In genomic region chr4:8886625-8887406, GRCh38 we compare ENCODE assay signal across 12 cellular contexts. TPM values are rescaled to one million over a fixed set of nuclear protein-coding genes. Genes with fewer than 3 reads are reported as not detected.
DNase-seq lines count a peak whose midpoint lies in the region; ATAC-seq and TF ChIP-seq lines count a peak whose summit lies in the region.
"Had no signal": no experiment of that assay in that cellular context is flagged by ENCODE, and none has a peak within 500 bp of the region (broad histone marks: within the 10 kb centered on the region; RNA-seq: fewer than 3 reads in every experiment).

No MANE protein-coding gene starts in this region.

- ATAC-seq in SK-N-SH treated with all-trans-retinoic acid at 6 μM for 48 hours: no peak
- ATAC-seq in HG03159 (IDR thresholded peaks at IDR 0.05; ENCODE audit: unreplicated experiment): no peak

- H3K36me3 ChIP-seq in SK-N-SH (replicated peaks in 1 of 2; ENCODE audit: control insufficient read depth in 1 of 2, insufficient read depth in 2 of 2, low read length in 1 of 2) (no peaks in the 10 kb centered on the region), Loucy (ENCODE audit: insufficient read depth, low read length) (no peaks in the 10 kb centered on the region), Caco-2 (ENCODE audit: control insufficient read depth, insufficient read depth, low read length) (no peaks in the 10 kb centered on the region)
- H3K36me3 ChIP-seq: left ventricle myocardium inferior, transverse colon had no signal

- no peaks in the 10 kb centered on the region for H4K20me1 ChIP-seq in SK-N-SH (ENCODE audit: insufficient read depth)
- no peaks in the 10 kb centered on the region for H4K20me1 ChIP-seq in Loucy (ENCODE audit: insufficient read depth, low read length, poor library complexity, severe bottlenecking)

- H3K4me3 Mint-ChIP-seq in chondrocyte (ENCODE audit: unreplicated experiment) (no peak overlapping the region), progenitor cell of endocrine pancreas (ENCODE audit: low read depth) (no peak overlapping the region), Caco-2 (ENCODE audit: unreplicated experiment) (no peak overlapping the region)
- H3K4me3 Mint-ChIP-seq: activated naive CD8-positive, alpha-beta T cell treated with anti-CD3 and anti-CD28 coated beads, Interleukin-2, amount 10 ng/mL, durations not matched to agents 7 days and 5 days; dendritic cell treated with granulocyte-macrophage colony-stimulating factor and Interleukin-4, amounts not matched to agents 40 ng/mL and 50 ng/mL, for 4 days had no signal

- peaks cover 37% of the 10 kb centered on the region for H3K27me3 Mint-ChIP-seq in chondrocyte (ENCODE audit: low read depth)
- H3K27me3 Mint-ChIP-seq in progenitor cell of endocrine pancreas: peaks cover 84% of the 10 kb centered on the region
- H3K27me3 Mint-ChIP-seq in Caco-2 (ENCODE audit: insufficient read depth, unreplicated experiment): no peaks in the 10 kb centered on the region

- no peak for TF ChIP-seq RAD21 in SK-N-SH (IDR thresholded peaks at IDR 0.05; ENCODE audit: low read length)

- H3K27me3 ChIP-seq in SK-N-SH (ENCODE audit: insufficient read depth) (no peaks in the 10 kb centered on the region), Loucy (ENCODE audit: insufficient read depth, low read length, poor library complexity, severe bottlenecking) (no peaks in the 10 kb centered on the region), Caco-2 (replicated peaks; ENCODE audit: control insufficient read depth, insufficient read depth, low read length) (no peaks in the 10 kb centered on the region)

- TF ChIP-seq EP300 in SK-N-SH (IDR thresholded peaks at IDR 0.05; ENCODE audit: borderline replicate concordance in 1 of 2, low read depth in 1 of 2, low read length in 1 of 2): no peak

- CTCF ChIA-PET in SK-N-SH (lab: Yijun Ruan, JAX) (interaction anchor here (0.7 to 9.1 kb wide), 28 partner anchors 9 to 288 kb away, joined by 3 to 107 read pairs (median 4); partner anchors contain the start of gene HMX1), Caco-2 (lab: Charles Lee) (no interaction called here)

- WGBS in SK-N-SH (ENCODE audit: low lambda C conversion rate): 61% methylated on average over 10 of the region's 10 CpGs

- H2AFZ ChIP-seq in SK-N-SH (ENCODE audit: low read depth): no peak overlapping the region
- H2AFZ ChIP-seq in Loucy (ENCODE audit: low read length): no peak overlapping the region

- H3K36me3 Mint-ChIP-seq in chondrocyte (ENCODE audit: low read depth) (no peaks in the 10 kb centered on the region), progenitor cell of endocrine pancreas (ENCODE audit: insufficient read depth) (no peaks in the 10 kb centered on the region), Caco-2 (ENCODE audit: insufficient read depth, unreplicated experiment) (no peaks in the 10 kb centered on the region)
- H3K36me3 Mint-ChIP-seq: activated naive CD8-positive, alpha-beta T cell treated with anti-CD3 and anti-CD28 coated beads, Interleukin-2, amount 10 ng/mL, durations not matched to agents 7 days and 5 days had no signal

- H3F3A ChIP-seq in SK-N-SH (replicated peaks; ENCODE audit: insufficient read depth) (no peaks in the 10 kb centered on the region), Loucy (ENCODE audit: low read depth) (no peaks in the 10 kb centered on the region)

- H3K4me2 ChIP-seq in SK-N-SH: no peak overlapping the region
- H3K4me2 ChIP-seq in Loucy (ENCODE audit: low read depth, low read length, poor library complexity, severe bottlenecking): no peak overlapping the region

- H3K79me2 ChIP-seq in SK-N-SH (ENCODE audit: insufficient read depth): no peaks in the 10 kb centered on the region
- no peaks in the 10 kb centered on the region for H3K79me2 ChIP-seq in Loucy (ENCODE audit: insufficient read depth, low read length)

- no peak for DNase-seq in SK-N-SH
- no peak for DNase-seq in chondrocyte (ENCODE audit: low spot score)
- no peak for DNase-seq in progenitor cell of endocrine pancreas (ENCODE audit: low spot score, unreplicated experiment)
- DNase-seq in Caco-2: no peak
- DNase-seq in kidney tubule cell (ENCODE audit: low spot score): no peak
- DNase-seq: activated naive CD8-positive, alpha-beta T cell treated with anti-CD3 and anti-CD28 coated beads, Interleukin-2, amount 10 ng/mL, durations not matched to agents 7 days and 5 days; left ventricle myocardium inferior; transverse colon had no signal

- intact Hi-C loops in Caco-2 (cut with micrococcal nuclease; ENCODE audit: unreplicated experiment): no loop called here

- H3K27ac Mint-ChIP-seq in chondrocyte (ENCODE audit: unreplicated experiment) (no peak overlapping the region), progenitor cell of endocrine pancreas (no peak overlapping the region), Caco-2 (ENCODE audit: unreplicated experiment) (no peak overlapping the region)
- H3K27ac Mint-ChIP-seq: activated naive CD8-positive, alpha-beta T cell treated with anti-CD3 and anti-CD28 coated beads, Interleukin-2, amount 10 ng/mL, durations not matched to agents 7 days and 5 days; dendritic cell treated with granulocyte-macrophage colony-stimulating factor and Interleukin-4, amounts not matched to agents 40 ng/mL and 50 ng/mL, for 4 days had no signal

- no peaks in the 10 kb centered on the region for H3K9me3 Mint-ChIP-seq in chondrocyte (ENCODE audit: low read depth)
- no peaks in the 10 kb centered on the region for H3K9me3 Mint-ChIP-seq in progenitor cell of endocrine pancreas (ENCODE audit: low read depth)
- no peaks in the 10 kb centered on the region for H3K9me3 Mint-ChIP-seq in Caco-2 (ENCODE audit: unreplicated experiment)
- H3K9me3 Mint-ChIP-seq: activated naive CD8-positive, alpha-beta T cell treated with anti-CD3 and anti-CD28 coated beads, Interleukin-2, amount 10 ng/mL, durations not matched to agents 7 days and 5 days; dendritic cell treated with granulocyte-macrophage colony-stimulating factor and Interleukin-4, amounts not matched to agents 40 ng/mL and 50 ng/mL, for 4 days had no signal

- H3K4me1 ChIP-seq in SK-N-SH (ENCODE audit: control insufficient read depth in 1 of 2, insufficient read depth in 2 of 2, low read depth in 1 of 2, low read length in 1 of 2) (no peaks in the 10 kb centered on the region), Loucy (ENCODE audit: insufficient read depth, low read length, poor library complexity, severe bottlenecking) (no peaks in the 10 kb centered on the region), Caco-2 (no peaks in the 10 kb centered on the region)
- H3K4me1 ChIP-seq: left ventricle myocardium inferior, transverse colon had no signal

- no TSS peak for BruUV-seq in Caco-2 (replicated peaks; lab: Mats Ljungman, UMichigan)

- POLR2A ChIA-PET in SK-N-SH (lab: Yijun Ruan, JAX): no interaction called here
- POLR2A ChIA-PET in Caco-2 (lab: Charles Lee): no interaction called here

- H3K4me1 Mint-ChIP-seq in chondrocyte (ENCODE audit: low read depth) (no peaks in the 10 kb centered on the region), progenitor cell of endocrine pancreas (ENCODE audit: low read depth) (no peaks in the 10 kb centered on the region), Caco-2 (ENCODE audit: low read depth, unreplicated experiment) (no peaks in the 10 kb centered on the region)
- H3K4me1 Mint-ChIP-seq: activated naive CD8-positive, alpha-beta T cell treated with anti-CD3 and anti-CD28 coated beads, Interleukin-2, amount 10 ng/mL, durations not matched to agents 7 days and 5 days had no signal

- H3K9ac ChIP-seq in SK-N-SH (no peak overlapping the region), Loucy (ENCODE audit: low read depth, low read length, poor library complexity, severe bottlenecking) (no peak overlapping the region)

- TF ChIP-seq CTCF in SK-N-SH (IDR thresholded peaks at IDR 0.05): peak; percentile 20; the same call in 1 of the 2 replicates
- peak; percentile 27 for TF ChIP-seq CTCF in Loucy (conservative IDR thresholded peaks at IDR 0.05; ENCODE audit: low read length)
- TF ChIP-seq CTCF in chondrocyte (IDR thresholded peaks at IDR 0.05): peak; percentile 53
- peak; percentile 44 for TF ChIP-seq CTCF in progenitor cell of endocrine pancreas (IDR thresholded peaks at IDR 0.05; ENCODE audit: unreplicated experiment)
- peak in 1 of 2 experiments; percentile 28 for TF ChIP-seq CTCF in Caco-2 (IDR thresholded peaks at IDR 0.05; ENCODE audit: insufficient read depth in 1 of 2, low read depth in 1 of 2, low read length in 1 of 2, severe bottlenecking in 1 of 2, unreplicated experiment in 1 of 2)

- no peaks in the 10 kb centered on the region for H3K9me3 ChIP-seq in SK-N-SH
- peaks cover 10% of the 10 kb centered on the region; the same call in 1 of the 2 replicates for H3K9me3 ChIP-seq in Loucy (ENCODE audit: insufficient read depth, low read depth, low read length)
- H3K9me3 ChIP-seq in Caco-2: no peaks in the 10 kb centered on the region
- H3K9me3 ChIP-seq: transverse colon had no signal

- H3K4me3 ChIP-seq in SK-N-SH (ENCODE audit: low read depth in 2 of 2, low read length in 1 of 2) (no peak overlapping the region), Loucy (ENCODE audit: low read length, poor library complexity, severe bottlenecking) (no peak overlapping the region), Caco-2 (ENCODE audit: low read depth, low read length) (no peak overlapping the region)
- H3K4me3 ChIP-seq: left ventricle myocardium inferior, transverse colon had no signal

- no peak overlapping the region for H3K27ac ChIP-seq in SK-N-SH (ENCODE audit: low read depth in 2 of 2, low read length in 1 of 2)
- H3K27ac ChIP-seq: left ventricle myocardium inferior, transverse colon had no signal

- H3K9me2 ChIP-seq in SK-N-SH: no peaks in the 10 kb centered on the region
- no peaks in the 10 kb centered on the region for H3K9me2 ChIP-seq in Loucy (replicated peaks; ENCODE audit: low read depth, low read length)

TF ChIP-seq in SK-N-SH treated with all-trans-retinoic acid at 6 μM for 48 hours, 23 proteins besides CTCF, POLR2A, EP300 and RAD21 (continues in another document):
- TF ChIP-seq PPARA (CRISPR knock-in tag; IDR thresholded peaks at IDR 0.05; ENCODE audit: borderline replicate concordance) (no peak), ZC3H10 (CRISPR knock-in tag; IDR thresholded peaks at IDR 0.05) (no peak)

RNA-seq across cellular contexts. Expression of gene HMX1, which starts 15.2 kb away (rescaled TPM):
- 0.11 and 0.20 TPM in 2 replicates for polyA plus RNA-seq in SK-N-SH (2012; rRNA removed)
- polyA plus RNA-seq in SK-N-SH (2012; cell fraction: cytosol; rRNA removed): 0.12 and 0.24 TPM in 2 replicates
- polyA plus RNA-seq in SK-N-SH (2012; cell fraction: nucleus; rRNA removed): 0.07 and 0.11 TPM in 2 replicates
- total RNA-seq in chondrocyte (3.7 TPM in 1 of 3 replicates, not detected in the others), progenitor cell of endocrine pancreas (0.65 and 0.87 TPM in 2 replicates), Caco-2 (2022) (0.20 TPM in 1 of 2 replicates, not detected in the other)
- total RNA-seq: activated naive CD8-positive, alpha-beta T cell treated with anti-CD3 and anti-CD28 coated beads, Interleukin-2, amount 10 ng/mL, durations not matched to agents 7 days and 5 days; left ventricle myocardium inferior; transverse colon had no signal
